ENCODE assay signal across 8 cellular contexts in the genomic region with DNA sequence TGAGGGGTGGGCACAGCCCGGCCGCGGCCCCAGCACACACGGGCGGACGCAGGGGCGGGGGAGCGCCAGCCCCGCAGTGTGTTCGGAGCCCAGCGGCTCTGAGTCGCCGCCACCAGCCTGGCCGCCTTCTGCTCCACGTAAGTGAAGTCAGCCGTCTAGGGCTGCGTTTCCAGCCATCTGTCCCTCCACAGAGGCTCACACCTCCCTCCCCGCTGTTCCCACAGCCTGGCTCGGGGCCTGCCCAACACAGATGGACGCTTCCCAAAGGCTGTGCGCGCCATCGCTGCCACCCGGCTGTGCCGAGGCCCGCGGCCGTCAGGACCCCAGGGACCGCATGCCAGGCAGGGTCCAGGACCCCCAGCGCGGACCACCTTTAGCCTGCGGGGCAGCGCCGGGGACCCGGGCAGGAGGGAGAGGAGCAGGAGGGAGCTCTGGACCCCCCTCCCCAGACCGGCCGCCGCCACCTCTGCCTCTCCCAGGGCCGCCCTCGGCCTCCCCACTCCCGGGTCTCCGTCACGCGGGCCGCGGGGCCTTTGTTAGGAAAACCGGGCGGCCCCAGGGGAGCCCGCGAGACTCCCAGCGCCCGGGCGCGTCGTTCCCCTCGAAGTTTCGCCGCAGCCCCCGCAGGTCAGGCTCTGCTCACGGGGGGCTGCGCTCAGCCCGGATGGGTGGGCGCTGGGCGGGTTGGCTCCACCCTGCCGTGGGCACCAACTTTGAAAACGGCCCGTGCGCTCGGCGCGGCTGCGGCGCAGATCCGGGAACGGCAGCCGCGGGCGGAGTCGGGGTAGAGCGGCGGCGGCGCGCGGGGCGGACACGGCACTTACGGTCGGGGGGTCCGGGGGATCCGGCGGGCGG.
DNase-seq lines count a peak whose midpoint lies in the region; ATAC-seq lines count a peak whose summit lies in the region.

No MANE protein-coding gene starts in this region.

- no peak overlapping the region for H3K27ac Mint-ChIP-seq in effector memory CD8-positive, alpha-beta T cell

- peak; percentile 84 for DNase-seq in D341Med (ENCODE audit: low spot score)
- DNase-seq in effector memory CD8-positive, alpha-beta T cell = no peak
- no peak for DNase-seq in AML-193 (lab: John Stamatoyannopoulos, UW)
- no peak for DNase-seq in NCI-H226

- peak; percentile 30 for ATAC-seq in effector memory CD8-positive, alpha-beta T cell (replicated peaks)
- no peak for ATAC-seq in HG02884 (IDR thresholded peaks at IDR 0.05; ENCODE audit: unreplicated experiment)
- ATAC-seq in HG03571 (IDR thresholded peaks at IDR 0.05; ENCODE audit: unreplicated experiment) = no peak

- H3K9me3 ChIP-seq in HUES6 (ENCODE audit: control insufficient read depth, insufficient read depth, low read depth, low read length) (no peaks in the 10 kb centered on the region), neuron (ENCODE audit: low read length) (no peaks in the 10 kb centered on the region)

- H3K27ac ChIP-seq in HUES6 (ENCODE audit: low read depth, low read length) = no peak overlapping the region

- H3K27me3 ChIP-seq in HUES6 (ENCODE audit: control insufficient read depth, insufficient read depth, low read length) (peaks cover 87% of the 10 kb centered on the region), neuron (ENCODE audit: insufficient read depth, low read length) (peaks cover 77% of the 10 kb centered on the region)

- peak overlapping the region; percentile 61 for H2AFZ ChIP-seq in neuron (ENCODE audit: low read depth, low read length)

- H3K9me3 Mint-ChIP-seq in effector memory CD8-positive, alpha-beta T cell = no peaks in the 10 kb centered on the region

- H3K4me3 ChIP-seq in HUES6 (ENCODE audit: low read depth, low read length) (peak overlapping the region; percentile 53), neuron (ENCODE audit: low read length) (peak overlapping the region; percentile 39)

- H3K4me1 Mint-ChIP-seq in effector memory CD8-positive, alpha-beta T cell (ENCODE audit: low read depth in 2 of 2) = peaks cover 3 to 8% of the 10 kb centered on the region in 2 donors

- H3K4me1 ChIP-seq in HUES6 (ENCODE audit: control insufficient read depth, insufficient read depth, low read length) (peaks cover 3% of the 10 kb centered on the region; the same call in 1 of the 2 replicates), neuron (ENCODE audit: insufficient read depth, low read length) (peaks cover 4% of the 10 kb centered on the region)

- H3K4me3 Mint-ChIP-seq in effector memory CD8-positive, alpha-beta T cell = peak overlapping the region; percentile 43 to 75

- no peak overlapping the region for H3K9ac ChIP-seq in HUES6 (ENCODE audit: low read length)

- H3K36me3 ChIP-seq in HUES6 (ENCODE audit: control insufficient read depth, insufficient read depth, low read length) (no peaks in the 10 kb centered on the region), neuron (ENCODE audit: insufficient read depth, low read length) (no peaks in the 10 kb centered on the region)

- H3K27me3 Mint-ChIP-seq in effector memory CD8-positive, alpha-beta T cell = peaks cover 44 to 72% of the 10 kb centered on the region in 2 donors

- no peaks in the 10 kb centered on the region for H3K36me3 Mint-ChIP-seq in effector memory CD8-positive, alpha-beta T cell (ENCODE audit: insufficient read depth)
